11 cellular contexts compared by ENCODE assay signal in genomic region chr5:149358818-149359217, GRCh38. TPM values are rescaled to one million over a fixed set of nuclear protein-coding genes. Genes with fewer than 3 reads are reported as not detected.
DNase-seq lines count a peak whose midpoint lies in the region; ATAC-seq, FAIRE-seq and TF ChIP-seq lines count a peak whose summit lies in the region.
"Had no signal": no experiment of that assay in that cellular context is flagged by ENCODE, and none has a peak within 500 bp of the region (broad histone marks: within the 10 kb centered on the region; RNA-seq: fewer than 3 reads in every experiment).

No MANE protein-coding gene starts in this region.

- H3K27ac ChIP-seq in CD4-positive, alpha-beta T cell (ENCODE audit: low read depth, low read length) = no peak overlapping the region
- H3K27ac ChIP-seq in KMS-11 (no peak overlapping the region), mammary epithelial cell (ENCODE audit: insufficient read depth, low read depth, low read length) (no peak overlapping the region)
- H3K27ac ChIP-seq in naive thymus-derived CD4-positive, alpha-beta T cell (ENCODE audit: low read depth, low read length) = peak overlapping the region; percentile 83

- peak overlapping the region; percentile 91 for H3K27ac Mint-ChIP-seq in CD4-positive, alpha-beta T cell
- peak overlapping the region; percentile 83 to 96 (median 92) for H3K27ac Mint-ChIP-seq in naive thymus-derived CD4-positive, alpha-beta T cell

- no TSS peak for BruUV-seq in mammary epithelial cell (replicated peaks; lab: Mats Ljungman, UMichigan)

- H3K27me3 ChIP-seq in CD4-positive, alpha-beta T cell (ENCODE audit: control insufficient read depth, insufficient read depth, low read length) = no peaks in the 10 kb centered on the region
- H3K27me3 ChIP-seq in KMS-11 (ENCODE audit: insufficient read depth, low read depth) = no peaks in the 10 kb centered on the region
- H3K27me3 ChIP-seq in mammary epithelial cell (ENCODE audit: insufficient read depth, low read length) = no peaks in the 10 kb centered on the region
- H3K27me3 ChIP-seq in naive thymus-derived CD4-positive, alpha-beta T cell (ENCODE audit: control insufficient read depth in 2 of 2, insufficient read depth in 2 of 2, low read length in 2 of 2) = no peaks in the 10 kb centered on the region
- H3K27me3 ChIP-seq: body of pancreas had no signal

- no peak for FAIRE-seq in GM12891 (lab: Jason Lieb, UNC)
- FAIRE-seq: G401.6, islet of Langerhans had no signal

- intact Hi-C loops in CD4-positive, alpha-beta T cell (cut with DNase I, micrococcal nuclease) = loop anchor here (2.0 to 10.0 kb wide), 3 partner anchors 14 to 544 kb away; partner anchors contain the start of genes GRPEL2 (in 2 of the 2) and CSNK1A1 (in 1 of the 2)
- intact Hi-C loops in mammary epithelial cell (cut with micrococcal nuclease) = loop anchor here (5.0 kb wide), 1 partner anchor 37 kb away; no protein-coding TSS in a partner anchor
- intact Hi-C loops in naive thymus-derived CD4-positive, alpha-beta T cell (cut with micrococcal nuclease) = loop anchor here (1.0 to 5.0 kb wide), 4 partner anchors 192 to 1053 kb away; partner anchors contain the start of genes CD74 (in 2 of the 2), CSNK1A1 (in 1 of the 2), SLC26A2 (in 1 of the 2) and TCOF1 (in 1 of the 2)

- H3K9me3 ChIP-seq in CD4-positive, alpha-beta T cell (ENCODE audit: control insufficient read depth, low read length) = no peaks in the 10 kb centered on the region
- H3K9me3 ChIP-seq in mammary epithelial cell (replicated peaks; ENCODE audit: insufficient read depth, low read length) = no peaks in the 10 kb centered on the region
- no peaks in the 10 kb centered on the region for H3K9me3 ChIP-seq in naive thymus-derived CD4-positive, alpha-beta T cell (ENCODE audit: control insufficient read depth in 2 of 3, low read length in 3 of 3)
- H3K9me3 ChIP-seq: body of pancreas had no signal

- peaks cover 63% of the 10 kb centered on the region for H3K4me1 Mint-ChIP-seq in CD4-positive, alpha-beta T cell (ENCODE audit: low read depth)
- H3K4me1 Mint-ChIP-seq in naive thymus-derived CD4-positive, alpha-beta T cell = peaks cover 41 to 79% (median 61%) of the 10 kb centered on the region in 7 donors

- H3K4me1 ChIP-seq in KMS-11 (ENCODE audit: low read depth, poor library complexity, severe bottlenecking) (peaks cover 17% of the 10 kb centered on the region), mammary epithelial cell (ENCODE audit: insufficient read depth, low read length) (peaks cover 9% of the 10 kb centered on the region)
- peaks cover 15 to 35% of the 10 kb centered on the region in 2 donors for H3K4me1 ChIP-seq in naive thymus-derived CD4-positive, alpha-beta T cell (ENCODE audit: control insufficient read depth in 2 of 2, insufficient read depth in 2 of 2, low read length in 2 of 2)

- WGBS in mammary epithelial cell (ENCODE audit: low coverage, missing lambda C conversion rate) = 78% methylated on average over 8 of the region's 8 CpGs

- H3K27me3 Mint-ChIP-seq in CD4-positive, alpha-beta T cell = no peaks in the 10 kb centered on the region
- no peaks in the 10 kb centered on the region for H3K27me3 Mint-ChIP-seq in naive thymus-derived CD4-positive, alpha-beta T cell

- H3K4me2 ChIP-seq in KMS-11 = peak overlapping the region; percentile 70; the same call in 1 of the 2 replicates
- peak overlapping the region; percentile 97 for H3K4me2 ChIP-seq in mammary epithelial cell (ENCODE audit: insufficient read depth, low read depth, low read length)

- TF ChIP-seq CTCF in CD4-positive, alpha-beta T cell (IDR thresholded peaks at IDR 0.05) = no peak
- TF ChIP-seq CTCF in KMS-11 (conservative IDR thresholded peaks at IDR 0.05; ENCODE audit: low read depth, low read length) (no peak), mammary epithelial cell (conservative IDR thresholded peaks at IDR 0.05 in 1 of 2, IDR thresholded peaks at IDR 0.05 in 1 of 2; ENCODE audit: extremely low read depth in 1 of 2, insufficient read depth in 1 of 2, low read depth in 1 of 2, low read length in 2 of 2) (no peak), GM13977 (IDR thresholded peaks at IDR 0.05; ENCODE audit: extremely low read depth, insufficient read depth, missing control alignments) (no peak)

- H3K9me3 Mint-ChIP-seq in CD4-positive, alpha-beta T cell = no peaks in the 10 kb centered on the region
- peaks cover 0 to 5% (median 0%) of the 10 kb centered on the region in 11 donors for H3K9me3 Mint-ChIP-seq in naive thymus-derived CD4-positive, alpha-beta T cell

- H3K4me3 ChIP-seq in KMS-11 (IDR thresholded peaks at IDR 0.05; ENCODE audit: insufficient read depth, low read depth, low read length) = no peak overlapping the region
- H3K4me3 ChIP-seq in mammary epithelial cell (replicated peaks in 1 of 3; ENCODE audit: insufficient read depth in 1 of 3, low read depth in 2 of 3, low read length in 3 of 3) = peak overlapping the region in 2 of 3 experiments; percentile 81 to 99
- H3K4me3 ChIP-seq in naive thymus-derived CD4-positive, alpha-beta T cell (ENCODE audit: low read length) = peak overlapping the region; percentile 80

- dilution Hi-C loops in mammary epithelial cell (cut with HindIII; ENCODE audit: low sequenced_read_pairs) = no loop called here

- in situ Hi-C loops in mammary epithelial cell (cut with MboI; ENCODE audit: low sequenced_read_pairs in 2 of 2) (no loop called here), GM13977 (cut with MboI; ENCODE audit: low pct_unique_long_range_greater_than_20kb, low sequenced_read_pairs, unreplicated experiment) (no loop called here)

- no peaks in the 10 kb centered on the region for H4K20me1 ChIP-seq in KMS-11 (ENCODE audit: insufficient read depth)
- no peaks in the 10 kb centered on the region for H4K20me1 ChIP-seq in mammary epithelial cell (ENCODE audit: insufficient read depth, low read length)

- peak overlapping the region; percentile 94 for H3K4me3 Mint-ChIP-seq in CD4-positive, alpha-beta T cell
- peak overlapping the region; percentile 80 to 99 (median 94) for H3K4me3 Mint-ChIP-seq in naive thymus-derived CD4-positive, alpha-beta T cell

- CTCF ChIA-PET in CD4-positive, alpha-beta T cell (lab: Charles Lee) = interaction anchor here (3.8 kb wide), 1 partner anchor 9 kb away, joined by 32 read pairs; no protein-coding TSS in a partner anchor
- CTCF ChIA-PET in mammary epithelial cell (lab: Charles Lee; ENCODE audit: low non-redundant PET) = no interaction called here
- CTCF ChIA-PET in naive thymus-derived CD4-positive, alpha-beta T cell (lab: Charles Lee) = no interaction called here

- POLR2A ChIA-PET in CD4-positive, alpha-beta T cell (lab: Charles Lee) = interaction anchor here (1.3 to 8.0 kb wide), 7 partner anchors 9 to 192 kb away, joined by 7 to 194 read pairs (median 10); partner anchors contain the start of genes CSNK1A1 and GRPEL2
- POLR2A ChIA-PET in naive thymus-derived CD4-positive, alpha-beta T cell (lab: Charles Lee) = interaction anchor here (1.2 to 10.7 kb wide), 6 partner anchors 8 to 204 kb away, joined by 5 to 258 read pairs (median 7); partner anchors contain the start of genes CSNK1A1 and GRPEL2

- peaks cover 49% of the 10 kb centered on the region for H3K36me3 Mint-ChIP-seq in CD4-positive, alpha-beta T cell (ENCODE audit: low read depth)
- H3K36me3 Mint-ChIP-seq in naive thymus-derived CD4-positive, alpha-beta T cell = peaks cover 7 to 25% (median 15%) of the 10 kb centered on the region in 5 donors

- peak overlapping the region; percentile 71; the same call in 1 of the 2 replicates for H3K9ac ChIP-seq in KMS-11
- H3K9ac ChIP-seq in mammary epithelial cell (ENCODE audit: insufficient read depth, low read length) = no peak overlapping the region

- DNase-seq in CD4-positive, alpha-beta T cell = no peak
- DNase-seq in mammary epithelial cell = no peak
- DNase-seq in naive thymus-derived CD4-positive, alpha-beta T cell = peak in 1 of 9 donors; percentile 48
- DNase-seq in GM12891 (ENCODE audit: insufficient read length, low spot score) = no peak
- DNase-seq in GM13977 (ENCODE audit: low spot score) = no peak

- peaks cover 8% of the 10 kb centered on the region; the same call in 1 of the 2 replicates for H3K79me2 ChIP-seq in KMS-11 (ENCODE audit: insufficient read depth, low read depth)
- H3K79me2 ChIP-seq in mammary epithelial cell (ENCODE audit: insufficient read depth, low read length) = peaks cover 15% of the 10 kb centered on the region

- TF ChIP-seq POLR2A in GM12891 (IDR thresholded peaks at IDR 0.05; ENCODE audit: low read depth, low read length) = no peak

- ATAC-seq in CD4-positive, alpha-beta T cell (ENCODE audit: poor library complexity) = no peak
- ATAC-seq in naive thymus-derived CD4-positive, alpha-beta T cell = no peak
- ATAC-seq in activated CD4-positive, CD25-positive, alpha-beta regulatory T cell treated with anti-CD3 and anti-CD28 coated beads, Interleukin-2, amount 50 U/mL, for 24 hours = no peak
- ATAC-seq in HG03135 (IDR thresholded peaks at IDR 0.05; ENCODE audit: unreplicated experiment) = no peak

- H2AFZ ChIP-seq in KMS-11 (ENCODE audit: low read depth) (no peak overlapping the region), mammary epithelial cell (ENCODE audit: low read depth, low read length) (peak overlapping the region; percentile 97)

- H3K36me3 ChIP-seq in KMS-11 (ENCODE audit: insufficient read depth) = no peaks in the 10 kb centered on the region
- peaks cover 5% of the 10 kb centered on the region for H3K36me3 ChIP-seq in mammary epithelial cell (ENCODE audit: insufficient read depth, low read length)
- H3K36me3 ChIP-seq in naive thymus-derived CD4-positive, alpha-beta T cell (ENCODE audit: control insufficient read depth in 2 of 3, insufficient read depth in 3 of 3, low read length in 3 of 3) = peaks cover 0 to 22% (median 0%) of the 10 kb centered on the region in 3 experiments

TF ChIP-seq in GM12891, 5 proteins besides CTCF, POLR2A, EP300 and RAD21 (continues in another document):
- no peak for TF ChIP-seq PAX5 (IDR thresholded peaks at IDR 0.05; ENCODE audit: insufficient read depth, low read length, severe bottlenecking)

RNA-seq across cellular contexts. Expression of gene PCYOX1L, which starts 1.0 kb away (rescaled TPM):
- total RNA-seq in CD4-positive, alpha-beta T cell = 10 to 100 TPM; 22.9 to 24.8 TPM
- 10 to 100 TPM in 1 of 2 donors, 1 to 10 TPM in 1; 6.8 to 10.2 TPM for total RNA-seq in mammary epithelial cell
- 17.2 TPM for polyA plus RNA-seq in mammary epithelial cell
- polyA minus RNA-seq in mammary epithelial cell = 7.8 TPM
- total RNA-seq in naive thymus-derived CD4-positive, alpha-beta T cell = 10 to 100 TPM; 29.7 to 53.7 (median 36.3) TPM
- polyA plus RNA-seq in naive thymus-derived CD4-positive, alpha-beta T cell = 10 to 100 TPM; 12.7 to 21.1 TPM
- polyA plus RNA-seq in GM12891 (2012; ENCODE audit: low read depth, missing spikeins) = 8.9 TPM

RNA-seq across cellular contexts. Expression of gene GRPEL2, which starts 13.5 kb away (rescaled TPM):
- 10 to 100 TPM; 20.8 to 22.5 TPM for total RNA-seq in CD4-positive, alpha-beta T cell
- 10 to 100 TPM; 50.2 to 61.6 TPM for total RNA-seq in mammary epithelial cell
- polyA plus RNA-seq in mammary epithelial cell = 13.0 TPM
- polyA minus RNA-seq in mammary epithelial cell = 27.5 TPM
- 10 to 100 TPM; 12.0 to 40.1 (median 32.2) TPM for total RNA-seq in naive thymus-derived CD4-positive, alpha-beta T cell
- polyA plus RNA-seq in naive thymus-derived CD4-positive, alpha-beta T cell = 1 to 10 TPM; 5.9 to 7.5 TPM
- polyA plus RNA-seq in GM12891 (2012; ENCODE audit: low read depth, missing spikeins) = 5.9 TPM

RNA-seq across cellular contexts. Expression of gene IL17B, which starts 20.3 kb away (rescaled TPM):
- total RNA-seq in CD4-positive, alpha-beta T cell = not detected
- total RNA-seq in mammary epithelial cell = under 1 TPM in 1 of 2 donors, not detected in 1; 0.50 TPM
- not detected for polyA plus RNA-seq in mammary epithelial cell
- polyA minus RNA-seq in mammary epithelial cell = not detected
- total RNA-seq in naive thymus-derived CD4-positive, alpha-beta T cell = not detected
- not detected for polyA plus RNA-seq in naive thymus-derived CD4-positive, alpha-beta T cell
- not detected for polyA plus RNA-seq in GM12891 (2012; ENCODE audit: low read depth, missing spikeins)
- total RNA-seq: body of pancreas had no signal
